8 cellular contexts compared by ENCODE assay signal in genomic region chr19:17720487-17720839, GRCh38. TPM values are rescaled to one million over a fixed set of nuclear protein-coding genes. Genes with fewer than 3 reads are reported as not detected.
DNase-seq lines count a peak whose midpoint lies in the region; ATAC-seq and TF ChIP-seq lines count a peak whose summit lies in the region.

No MANE protein-coding gene starts in this region.

- no peak overlapping the region for H3K27ac ChIP-seq in AG04450 (ENCODE audit: low read depth, low read length)
- no peak overlapping the region for H3K27ac ChIP-seq in HUES6 (ENCODE audit: low read depth, low read length)
- H3K27ac ChIP-seq in naive thymus-derived CD4-positive, alpha-beta T cell (ENCODE audit: low read depth, low read length) = peak overlapping the region; percentile 76

- POLR2A ChIA-PET in AG04450 (lab: Yijun Ruan, JAX) = no interaction called here
- POLR2A ChIA-PET in naive thymus-derived CD4-positive, alpha-beta T cell (lab: Charles Lee) = interaction anchor here (1.2 to 2.2 kb wide), 6 partner anchors 28 to 139 kb away, joined by 3 to 13 read pairs (median 6); partner anchors contain the start of genes FCHO1, JAK3 and RPL18A

- ATAC-seq in central memory CD8-positive, alpha-beta T cell (replicated peaks; ENCODE audit: extremely low read depth, poor library complexity, severe bottlenecking) = no peak
- ATAC-seq in naive thymus-derived CD4-positive, alpha-beta T cell = no peak
- no peak for ATAC-seq in HG02678 (IDR thresholded peaks at IDR 0.05; ENCODE audit: unreplicated experiment)
- no peak for ATAC-seq in HG03097 (IDR thresholded peaks at IDR 0.05; ENCODE audit: low FRiP score, unreplicated experiment)
- no peak for ATAC-seq in HG02763 (IDR thresholded peaks at IDR 0.05; ENCODE audit: unreplicated experiment)

- H3K4me1 ChIP-seq in HUES6 (ENCODE audit: control insufficient read depth, insufficient read depth, low read length) = peaks cover 16% of the 10 kb centered on the region
- peaks cover 19 to 24% of the 10 kb centered on the region in 2 donors for H3K4me1 ChIP-seq in naive thymus-derived CD4-positive, alpha-beta T cell (ENCODE audit: control insufficient read depth in 2 of 2, insufficient read depth in 2 of 2, low read length in 2 of 2)

- CTCF ChIA-PET in AG04450 (lab: Charles Lee) = interaction anchor here (2.2 kb wide), 1 partner anchor 47 kb away, joined by 12 read pairs; no protein-coding TSS in a partner anchor
- CTCF ChIA-PET in naive thymus-derived CD4-positive, alpha-beta T cell (lab: Charles Lee) = interaction anchor here (0.5 to 1.2 kb wide), 4 partner anchors 16 to 1679 kb away, joined by 3 to 4 read pairs (median 4); partner anchors contain the start of gene FCHO1

- H3K9ac ChIP-seq in HUES6 (ENCODE audit: low read length) = no peak overlapping the region

- H3K4me1 Mint-ChIP-seq in central memory CD8-positive, alpha-beta T cell = peaks cover 43% of the 10 kb centered on the region
- peaks cover 37 to 47% (median 40%) of the 10 kb centered on the region in 7 donors for H3K4me1 Mint-ChIP-seq in naive thymus-derived CD4-positive, alpha-beta T cell

- no peaks in the 10 kb centered on the region for H3K27me3 Mint-ChIP-seq in central memory CD8-positive, alpha-beta T cell
- peaks cover 0 to 2% (median 0%) of the 10 kb centered on the region in 5 donors for H3K27me3 Mint-ChIP-seq in naive thymus-derived CD4-positive, alpha-beta T cell

- H3K9me3 ChIP-seq in AG04450 (ENCODE audit: control insufficient read depth, insufficient read depth, low read length) (no peaks in the 10 kb centered on the region; the same call in 1 of the 2 replicates), HUES6 (ENCODE audit: control insufficient read depth, insufficient read depth, low read depth, low read length) (no peaks in the 10 kb centered on the region)
- H3K9me3 ChIP-seq in naive thymus-derived CD4-positive, alpha-beta T cell (ENCODE audit: control insufficient read depth in 2 of 3, low read length in 3 of 3) = no peaks in the 10 kb centered on the region

- intact Hi-C loops in naive thymus-derived CD4-positive, alpha-beta T cell (cut with micrococcal nuclease) = no loop called here

- peak overlapping the region; percentile 84 for H3K4me3 Mint-ChIP-seq in central memory CD8-positive, alpha-beta T cell
- H3K4me3 Mint-ChIP-seq in naive thymus-derived CD4-positive, alpha-beta T cell = peak overlapping the region; percentile 84 to 93 (median 88)

- H3K36me3 ChIP-seq in HUES6 (ENCODE audit: control insufficient read depth, insufficient read depth, low read length) = peaks cover 34% of the 10 kb centered on the region
- peaks cover 0 to 28% (median 9%) of the 10 kb centered on the region in 3 experiments for H3K36me3 ChIP-seq in naive thymus-derived CD4-positive, alpha-beta T cell (ENCODE audit: control insufficient read depth in 2 of 3, insufficient read depth in 3 of 3, low read length in 3 of 3)

- peaks cover 9% of the 10 kb centered on the region for H3K36me3 Mint-ChIP-seq in central memory CD8-positive, alpha-beta T cell (ENCODE audit: insufficient read depth)
- H3K36me3 Mint-ChIP-seq in naive thymus-derived CD4-positive, alpha-beta T cell = peaks cover 0 to 10% (median 3%) of the 10 kb centered on the region in 5 donors

- peak overlapping the region; percentile 84 for H3K27ac Mint-ChIP-seq in central memory CD8-positive, alpha-beta T cell (ENCODE audit: low read depth)
- H3K27ac Mint-ChIP-seq in naive thymus-derived CD4-positive, alpha-beta T cell = peak overlapping the region; percentile 54 to 96 (median 79)

- H3K9me3 Mint-ChIP-seq in central memory CD8-positive, alpha-beta T cell = no peaks in the 10 kb centered on the region
- H3K9me3 Mint-ChIP-seq in naive thymus-derived CD4-positive, alpha-beta T cell = no peaks in the 10 kb centered on the region

- DNase-seq in AG04450 (ENCODE audit: low read depth, low spot score) (no peak), NCI-H1092 treated with DMSO at 0.1 percent for 48 hours (lab: John Stamatoyannopoulos, UW) (no peak)
- DNase-seq in central memory CD8-positive, alpha-beta T cell (ENCODE audit: low spot score in 2 of 2) = no peak
- DNase-seq in naive thymus-derived CD4-positive, alpha-beta T cell = no peak

- H3K4me3 ChIP-seq in AG04450 (ENCODE audit: low read depth, low read length) = peak overlapping the region; percentile 87
- H3K4me3 ChIP-seq in HUES6 (ENCODE audit: low read depth, low read length) = peak overlapping the region; percentile 77
- peak overlapping the region; percentile 71 for H3K4me3 ChIP-seq in naive thymus-derived CD4-positive, alpha-beta T cell (ENCODE audit: low read length)

- no peak for TF ChIP-seq CTCF in AG04450 (IDR thresholded peaks at IDR 0.05; ENCODE audit: low read depth, low read length)

- H3K27me3 ChIP-seq in AG04450 (ENCODE audit: control insufficient read depth, insufficient read depth, low read length) (no peaks in the 10 kb centered on the region), HUES6 (ENCODE audit: control insufficient read depth, insufficient read depth, low read length) (no peaks in the 10 kb centered on the region)
- no peaks in the 10 kb centered on the region for H3K27me3 ChIP-seq in naive thymus-derived CD4-positive, alpha-beta T cell (ENCODE audit: control insufficient read depth in 2 of 2, insufficient read depth in 2 of 2, low read length in 2 of 2)

RNA-seq across cellular contexts. Expression of gene MAP1S, which starts 1.2 kb away (rescaled TPM):
- 8.2 and 14.3 TPM in 2 replicates for polyA plus RNA-seq in AG04450 (2011; rRNA removed)
- polyA minus RNA-seq in AG04450 (2011; rRNA and poly(A)+ RNA removed) = 24.8 and 32.0 TPM in 2 replicates
- 10 to 100 TPM; 28.6 to 73.8 (median 52.5) TPM for total RNA-seq in naive thymus-derived CD4-positive, alpha-beta T cell
- polyA plus RNA-seq in naive thymus-derived CD4-positive, alpha-beta T cell = 10 to 100 TPM; 21.9 to 48.4 TPM

RNA-seq across cellular contexts. Expression of gene FCHO1, which starts 30.8 kb away (rescaled TPM):
- polyA plus RNA-seq in AG04450 (2011; rRNA removed) = 0.15 and 0.35 TPM in 2 replicates
- 0.28 and 0.65 TPM in 2 replicates for polyA minus RNA-seq in AG04450 (2011; rRNA and poly(A)+ RNA removed)
- total RNA-seq in naive thymus-derived CD4-positive, alpha-beta T cell = 100 to 1,000 TPM in 2 of 5 experiments, 10 to 100 TPM in 3; 73.2 to 107 (median 87.7) TPM
- 10 to 100 TPM; 14.7 to 43.4 TPM for polyA plus RNA-seq in naive thymus-derived CD4-positive, alpha-beta T cell

RNA-seq across cellular contexts. Expression of gene UNC13A, which starts 32.3 kb away (rescaled TPM):
- polyA plus RNA-seq in AG04450 (2011; rRNA removed) = 0.04 and 0.05 TPM in 2 replicates
- polyA minus RNA-seq in AG04450 (2011; rRNA and poly(A)+ RNA removed) = 0.05 and 0.17 TPM in 2 replicates
- under 1 TPM in 4 of 5 experiments, not detected in 1; 0.03 to 0.30 (median 0.11) TPM for total RNA-seq in naive thymus-derived CD4-positive, alpha-beta T cell
- under 1 TPM; 0.02 to 0.04 TPM for polyA plus RNA-seq in naive thymus-derived CD4-positive, alpha-beta T cell

Comparison
In these comparisons a context has a peak if more than half of its experiments do, and no peak if none do; other contexts are left out.
1. RNA of gene FCHO1, which starts 30.8 kb away (polyA plus RNA-seq): 14.7 to 43.4 TPM in naive thymus-derived CD4-positive, alpha-beta T cell; 0.15 to 0.35 TPM in AG04450; every median in the first group is over 10 times any median in the second.
2. Peak in every context shown above with its lines, with median percentiles within 50 percentile points of each other: H3K4me3 ChIP-seq.